ENCODE assay signal across 32 cellular contexts in the genomic region with DNA sequence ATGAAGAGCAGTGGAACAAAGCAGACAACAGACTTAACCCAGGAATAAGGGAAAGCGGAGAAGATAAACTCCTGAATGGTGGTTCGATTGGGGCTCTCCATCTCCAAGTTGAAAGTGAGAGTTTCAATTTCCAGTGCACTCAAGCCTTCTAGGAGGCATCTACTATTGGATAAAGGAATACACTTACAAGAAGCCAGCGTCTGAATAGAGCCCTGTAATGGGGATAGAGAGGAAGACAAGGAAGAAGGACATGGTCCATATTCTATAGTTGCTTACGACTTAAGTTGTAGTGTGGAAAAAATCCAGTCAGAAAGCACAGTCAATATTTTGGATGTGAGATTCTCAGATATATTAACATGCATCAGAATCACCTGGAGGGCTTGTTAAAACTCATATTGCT. TPM values are rescaled to one million over a fixed set of nuclear protein-coding genes. Genes with fewer than 3 reads are reported as not detected.
"Had no signal": no experiment of that assay in that cellular context is flagged by ENCODE, and none has a peak within 500 bp of the region (broad histone marks: within the 10 kb centered on the region; RNA-seq: fewer than 3 reads in every experiment).

A gene with protein sequence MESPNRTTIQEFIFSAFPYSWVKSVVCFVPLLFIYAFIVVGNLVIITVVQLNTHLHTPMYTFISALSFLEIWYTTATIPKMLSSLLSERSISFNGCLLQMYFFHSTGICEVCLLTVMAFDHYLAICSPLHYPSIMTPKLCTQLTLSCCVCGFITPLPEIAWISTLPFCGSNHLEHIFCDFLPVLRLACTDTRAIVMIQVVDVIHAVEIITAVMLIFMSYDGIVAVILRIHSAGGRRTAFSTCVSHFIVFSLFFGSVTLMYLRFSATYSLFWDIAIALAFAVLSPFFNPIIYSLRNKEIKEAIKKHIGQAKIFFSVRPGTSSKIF (minus strand): TSS at position 101 of the 400 bp plus-strand sequence. CDS start 0 bp downstream, at position 101.

- H3K27ac ChIP-seq: stomach, suprapubic skin, testis, thoracic aorta, thyroid gland, tibial artery, tibial nerve, transverse colon, upper lobe of left lung, upper lobe of right lung, uterus, vagina had no signal

- H3K27me3 ChIP-seq: stomach, suprapubic skin, testis, thyroid gland, tibial artery, tibial nerve, transverse colon, upper lobe of left lung, upper lobe of right lung, uterus, vagina had no signal

- H3K36me3 ChIP-seq: stomach, suprapubic skin, thoracic aorta, thyroid gland, tibial artery, tibial nerve, transverse colon, upper lobe of left lung, upper lobe of right lung, uterus, vagina had no signal

- ATAC-seq: stimulated activated effector memory CD8-positive, alpha-beta T cell treated with anti-CD3 and anti-CD28 coated beads, Interleukin-12 subunit alpha, Interleukin-12 subunit beta, amount 100 ng/mL, for 72 hours; stimulated activated memory B cell treated with anti-CD40 and anti-IgM and Interleukin-4, amounts not matched to agents 10 μg/mL and 1 μg/mL and 100 μg/mL, for 72 hours; stimulated activated naive B cell treated with anti-CD40 and anti-IgM and Interleukin-4, amounts not matched to agents 10 μg/mL and 1 μg/mL and 100 μg/mL, for 72 hours; stimulated activated naive CD8-positive, alpha-beta T cell treated with anti-CD3 and anti-CD28 coated beads, Interleukin-15, amount 100 ng/mL, for 72 hours; stimulated activated naive CD8-positive, alpha-beta T cell treated with anti-CD3 and anti-CD28 coated beads, Interleukin-15, Interleukin-2, amounts not matched to agents 100 U/mL and 50 U/mL, for 24 hours; upper lobe of right lung had no signal

- FAIRE-seq: urothelium cell line had no signal

- DNase-seq: stimulated activated CD4-positive, alpha-beta T cell treated with anti-CD3 and anti-CD28 coated beads, Interleukin-2, amount 100 ng/mL, for 48 hours; stimulated activated CD4-positive, alpha-beta T cell treated with anti-CD3 and anti-CD28 coated beads, Interleukin-4, amount 100 ng/mL, for 1 hour; stimulated activated CD4-positive, alpha-beta T cell treated with anti-CD3 and anti-CD28 coated beads, Interleukin-4, amount 100 ng/mL, for 24 hours; stimulated activated CD4-positive, alpha-beta T cell treated with anti-CD3 and anti-CD28 coated beads, Interleukin-4, amount 100 ng/mL, for 4 hours; stimulated activated CD8-positive, alpha-beta memory T cell treated with anti-CD3 and anti-CD28 coated beads, Interleukin-4, amount 100 ng/mL, for 48 hours; stimulated activated naive B cell treated with anti-CD40 and anti-IgM and Interleukin-4, amounts not matched to agents 10 μg/mL and 1 μg/mL and 100 μg/mL, for 72 hours; stimulated activated naive CD4-positive, alpha-beta T cell; stimulated activated naive CD4-positive, alpha-beta T cell treated with Interleukin-2 at 50 U/mL for 16 hours; stimulated activated naive CD8-positive, alpha-beta T cell treated with anti-CD3 and anti-CD28 coated beads, Interleukin-15, amount 100 ng/mL, for 72 hours; stimulated activated naive CD8-positive, alpha-beta T cell treated with anti-CD3 and anti-CD28 coated beads, Interleukin-15, Interleukin-2, amounts not matched to agents 100 U/mL and 50 U/mL, for 24 hours; stomach; substantia nigra; testis; thyroid gland; tibial artery; transverse colon; trophoblast cell; upper lobe of left lung; upper lobe of right lung; uterus had no signal

- H3K4me1 ChIP-seq: stomach, suprapubic skin, testis, thyroid gland, tibial artery, tibial nerve, transverse colon, upper lobe of left lung, upper lobe of right lung, uterus, vagina had no signal

- H3K9me3 ChIP-seq: stomach, suprapubic skin, testis, thoracic aorta, thyroid gland, tibial artery, tibial nerve, transverse colon, upper lobe of left lung, upper lobe of right lung, uterus, vagina had no signal

- H3K4me3 ChIP-seq: stomach, suprapubic skin, testis, thoracic aorta, thyroid gland, tibial artery, tibial nerve, transverse colon, upper lobe of left lung, upper lobe of right lung, uterus, vagina had no signal

RNA-seq across cellular contexts. Expression of the gene that starts here (rescaled TPM):
- total RNA-seq: stomach, subcutaneous adipose tissue, suprapubic skin, temporal lobe, testis, thoracic aorta, thyroid gland, tibial nerve, transverse colon, upper lobe of left lung, upper lobe of right lung, ureter, urinary bladder, uterus, vagina had no signal
- polyA plus RNA-seq: stomach, thymus, urinary bladder had no signal
